Comparison of ENCODE assay signal across 7 cellular contexts in the genomic region with DNA sequence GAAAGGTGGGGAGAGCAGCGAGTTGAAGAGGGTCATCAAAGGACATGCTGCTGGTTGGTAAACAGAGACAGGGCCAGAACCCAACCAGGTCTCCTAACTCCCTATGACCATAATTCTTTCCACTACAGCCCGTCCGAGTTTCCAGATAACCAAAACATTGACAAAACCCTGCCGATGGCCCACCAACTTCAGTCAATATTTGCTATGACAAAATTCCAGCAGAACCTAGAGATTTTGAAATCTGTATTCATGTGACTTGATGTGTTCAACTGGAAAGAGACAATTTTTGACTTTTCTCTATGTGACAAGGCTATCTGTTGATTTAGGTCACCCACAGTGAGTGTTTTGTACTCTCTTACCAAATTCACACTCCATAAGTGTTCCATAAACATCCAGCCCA.
"Had no signal": no experiment of that assay in that cellular context is flagged by ENCODE, and none has a peak within 500 bp of the region (broad histone marks: within the 10 kb centered on the region; RNA-seq: fewer than 3 reads in every experiment).

No MANE protein-coding gene starts in this region.

- DNase-seq: H9, HCEC 1CT had no signal

- H3K9me3 Mint-ChIP-seq: GM23338, H9 had no signal

- H3K4me2 ChIP-seq: GM23338 had no signal

- H3K4me3 ChIP-seq: GM23338 had no signal

- H3K27ac Mint-ChIP-seq: GM23338, H9, IgD-negative memory B cell had no signal

- ATAC-seq: GM23338 had no signal

- FAIRE-seq: H1, H54, HTR-8/SVneo had no signal

- H3K4me3 Mint-ChIP-seq: GM23338, H9, IgD-negative memory B cell had no signal

- H2AFZ ChIP-seq: GM23338 had no signal

- H3K4me1 Mint-ChIP-seq: GM23338, H9, IgD-negative memory B cell had no signal
